ENCODE assay signal across 8 cellular contexts in genomic region chr11:67120456-67120855, GRCh38. TPM values are rescaled to one million over a fixed set of nuclear protein-coding genes. Genes with fewer than 3 reads are reported as not detected.
DNase-seq lines count a peak whose midpoint lies in the region; ATAC-seq and TF ChIP-seq lines count a peak whose summit lies in the region.

No MANE protein-coding gene starts in this region.

- no peak for DNase-seq in CD4-positive, alpha-beta memory T cell
- DNase-seq in endodermal cell (no peak), neuronal stem cell (ENCODE audit: low spot score) (no peak), GM13977 (ENCODE audit: low spot score) (no peak)
- DNase-seq in stimulated activated naive CD4-positive, alpha-beta T cell treated with Interleukin-2 at 50 U/mL for 16 hours (lab: John Stamatoyannopoulos, UW): no peak
- no peak for DNase-seq in activated effector memory CD4-positive, alpha-beta T cell treated with anti-CD3 and anti-CD28 coated beads, Interleukin-2, amount 50 U/mL, for 16 hours

- peak overlapping the region; percentile 94 for H3K9ac ChIP-seq in OCI-LY1 (ENCODE audit: low read length)
- H3K9ac ChIP-seq in endodermal cell (ENCODE audit: extremely low read depth, low read length, poor library complexity, severe bottlenecking): peak overlapping the region; percentile 78
- no peak overlapping the region for H3K9ac ChIP-seq in neuronal stem cell (ENCODE audit: low read depth, low read length, poor library complexity)

- peaks cover 4% of the 10 kb centered on the region for H3K36me3 ChIP-seq in CD4-positive, alpha-beta memory T cell (ENCODE audit: insufficient read depth, low read length)
- H3K36me3 ChIP-seq in OCI-LY1 (ENCODE audit: insufficient read depth, low read length) (peaks cover 16% of the 10 kb centered on the region), endodermal cell (ENCODE audit: control insufficient read depth, insufficient read depth, low read length) (peaks cover 19% of the 10 kb centered on the region), neuronal stem cell (replicated peaks in 1 of 2; ENCODE audit: control insufficient read depth in 2 of 2, insufficient read depth in 2 of 2, low read length in 2 of 2) (peaks cover 2 to 24% of the 10 kb centered on the region in 2 donors)

- TF ChIP-seq CTCF in OCI-LY1 (IDR thresholded peaks at IDR 0.05; ENCODE audit: low read length) (no peak), endodermal cell (conservative IDR thresholded peaks at IDR 0.05) (no peak), GM13977 (IDR thresholded peaks at IDR 0.05; ENCODE audit: extremely low read depth, insufficient read depth, missing control alignments) (no peak)

- H3K27ac ChIP-seq in CD4-positive, alpha-beta memory T cell (ENCODE audit: low read depth, low read length): peak overlapping the region; percentile 63
- H3K27ac ChIP-seq in OCI-LY1 (ENCODE audit: low read depth, low read length, poor library complexity, severe bottlenecking) (peak overlapping the region; percentile 70), endodermal cell (ENCODE audit: low read depth, low read length) (no peak overlapping the region), neuronal stem cell (replicated peaks; ENCODE audit: low read length) (no peak overlapping the region)

- H3K4me1 ChIP-seq in CD4-positive, alpha-beta memory T cell (ENCODE audit: insufficient read depth, low read length): peaks cover 39% of the 10 kb centered on the region
- peaks cover 24% of the 10 kb centered on the region for H3K4me1 ChIP-seq in OCI-LY1 (ENCODE audit: insufficient read depth, low read length, severe bottlenecking)
- peaks cover 5% of the 10 kb centered on the region for H3K4me1 ChIP-seq in endodermal cell (ENCODE audit: control insufficient read depth, insufficient read depth, low read length)
- peaks cover 3 to 11% of the 10 kb centered on the region in 2 donors for H3K4me1 ChIP-seq in neuronal stem cell (ENCODE audit: control insufficient read depth in 2 of 2, insufficient read depth in 1 of 2, low read depth in 1 of 2, low read length in 2 of 2)

- CTCF ChIA-PET in CD4-positive, alpha-beta memory T cell (lab: Charles Lee; ENCODE audit: partially characterized antibody): no interaction called here

- no peaks in the 10 kb centered on the region for H3K9me3 Mint-ChIP-seq in CD4-positive, alpha-beta memory T cell
- no peaks in the 10 kb centered on the region for H3K9me3 Mint-ChIP-seq in endodermal cell

- no peaks in the 10 kb centered on the region for H3K27me3 Mint-ChIP-seq in CD4-positive, alpha-beta memory T cell
- no peaks in the 10 kb centered on the region for H3K27me3 Mint-ChIP-seq in endodermal cell (ENCODE audit: insufficient read depth)

- H2AFZ ChIP-seq in OCI-LY1 (ENCODE audit: low read length) (no peak overlapping the region), neuronal stem cell (ENCODE audit: low read length) (peak overlapping the region; percentile 93)

- no peak overlapping the region for H3K23ac ChIP-seq in neuronal stem cell (ENCODE audit: low read depth, low read length, poor library complexity)

- H3K4me3 ChIP-seq in CD4-positive, alpha-beta memory T cell (ENCODE audit: low read length in 2 of 2): peak overlapping the region; percentile 60 to 97
- H3K4me3 ChIP-seq in OCI-LY1 (ENCODE audit: low read depth, low read length, poor library complexity, severe bottlenecking) (peak overlapping the region; percentile 96), endodermal cell (ENCODE audit: low read length) (peak overlapping the region; percentile 99), neuronal stem cell (ENCODE audit: low read length in 2 of 2) (peak overlapping the region; percentile 86 to 98)

- H3K4me1 Mint-ChIP-seq in CD4-positive, alpha-beta memory T cell: peaks cover 15 to 40% (median 29%) of the 10 kb centered on the region in 4 donors
- H3K4me1 Mint-ChIP-seq in endodermal cell: peaks cover 18% of the 10 kb centered on the region

- no peak overlapping the region for H3K18ac ChIP-seq in neuronal stem cell (ENCODE audit: low read length)

- H4K8ac ChIP-seq in neuronal stem cell (ENCODE audit: low read depth, low read length): no peak overlapping the region

- H3K4me3 Mint-ChIP-seq in CD4-positive, alpha-beta memory T cell: peak overlapping the region; percentile 94 to 99 (median 97)
- H3K4me3 Mint-ChIP-seq in endodermal cell: peak overlapping the region; percentile 99

- H3K27ac Mint-ChIP-seq in CD4-positive, alpha-beta memory T cell: peak overlapping the region; percentile 88 to 98 (median 96)
- H3K27ac Mint-ChIP-seq in endodermal cell: peak overlapping the region; percentile 86

- H2BK5ac ChIP-seq in neuronal stem cell (ENCODE audit: low read length): no peak overlapping the region

- peaks cover 52% of the 10 kb centered on the region for H3K79me2 ChIP-seq in OCI-LY1 (ENCODE audit: insufficient read depth, low read length)

- 0 to 1% methylated on average over 3 to 6 of the region's 12 CpGs for WGBS in endodermal cell (ENCODE audit: insufficient coverage in 1 of 2, insufficient read length in 1 of 2), 2 experiments
- WGBS in neuronal stem cell (ENCODE audit: extremely low coverage in 2 of 2, insufficient read length in 2 of 2, insufficient replicate concordance in 1 of 2), 2 donors: no CpG with 5 or more reads among the region's 12 CpGs

- H3K27me3 ChIP-seq in CD4-positive, alpha-beta memory T cell (ENCODE audit: insufficient read depth, low read length): no peaks in the 10 kb centered on the region
- no peaks in the 10 kb centered on the region; the same call in 1 of the 2 replicates for H3K27me3 ChIP-seq in OCI-LY1 (ENCODE audit: insufficient read depth, low read length)
- no peaks in the 10 kb centered on the region for H3K27me3 ChIP-seq in endodermal cell (ENCODE audit: control insufficient read depth, insufficient read depth, low read length, poor library complexity, severe bottlenecking)
- no peaks in the 10 kb centered on the region for H3K27me3 ChIP-seq in neuronal stem cell (ENCODE audit: control insufficient read depth in 3 of 3, insufficient read depth in 3 of 3, low read depth in 1 of 3, low read length in 3 of 3)

- H3K79me1 ChIP-seq in neuronal stem cell (ENCODE audit: low read depth, low read length): peaks cover 8% of the 10 kb centered on the region

- H3K4ac ChIP-seq in neuronal stem cell (ENCODE audit: low read length): no peak overlapping the region

- no peak for ATAC-seq in HG02852 (IDR thresholded peaks at IDR 0.05; ENCODE audit: unreplicated experiment)

- intact Hi-C loops in CD4-positive, alpha-beta memory T cell (cut with micrococcal nuclease): no loop called here

- POLR2A ChIA-PET in CD4-positive, alpha-beta memory T cell (lab: Charles Lee; ENCODE audit: partially characterized antibody): no interaction called here

- H2BK12ac ChIP-seq in neuronal stem cell (ENCODE audit: low read length): no peak overlapping the region

- H3K9me3 ChIP-seq in CD4-positive, alpha-beta memory T cell (ENCODE audit: control insufficient read depth in 1 of 2, low read length in 2 of 2): no peaks in the 10 kb centered on the region
- H3K9me3 ChIP-seq in OCI-LY1 (ENCODE audit: low read length): no peaks in the 10 kb centered on the region
- H3K9me3 ChIP-seq in endodermal cell (ENCODE audit: control insufficient read depth, low read length): no peaks in the 10 kb centered on the region
- no peaks in the 10 kb centered on the region for H3K9me3 ChIP-seq in neuronal stem cell (replicated peaks in 1 of 2; ENCODE audit: control insufficient read depth in 2 of 2, insufficient read depth in 1 of 2, low read depth in 1 of 2, low read length in 2 of 2)

- H4K91ac ChIP-seq in neuronal stem cell (ENCODE audit: low read depth, low read length, poor library complexity): no peak overlapping the region

- no peak overlapping the region for H3K14ac ChIP-seq in neuronal stem cell (ENCODE audit: low read length)

- in situ Hi-C loops in GM13977 (cut with MboI; ENCODE audit: low pct_unique_long_range_greater_than_20kb, low sequenced_read_pairs, unreplicated experiment): no loop called here

- no peaks in the 10 kb centered on the region; the same call in 1 of the 2 replicates for H4K20me1 ChIP-seq in OCI-LY1 (ENCODE audit: insufficient read depth, low read length)

- H3K36me3 Mint-ChIP-seq in CD4-positive, alpha-beta memory T cell: peaks cover 0 to 28% of the 10 kb centered on the region in 2 donors
- peaks cover 18% of the 10 kb centered on the region for H3K36me3 Mint-ChIP-seq in endodermal cell (ENCODE audit: low read depth)

- H2AK5ac ChIP-seq in neuronal stem cell (ENCODE audit: low read depth, low read length): no peak overlapping the region

- no peaks in the 10 kb centered on the region for H3F3A ChIP-seq in OCI-LY1 (ENCODE audit: insufficient read depth, low read length)

- peak overlapping the region; percentile 91 for H3K4me2 ChIP-seq in OCI-LY1 (ENCODE audit: low read length)
- H3K4me2 ChIP-seq in neuronal stem cell (ENCODE audit: insufficient read depth, low read length, poor library complexity, severe bottlenecking): peak overlapping the region; percentile 63

- no peaks in the 10 kb centered on the region for H3K9me2 ChIP-seq in OCI-LY1 (ENCODE audit: low read depth, low read length)

- no peak overlapping the region for H2BK15ac ChIP-seq in neuronal stem cell (ENCODE audit: low read length)

- H2BK120ac ChIP-seq in neuronal stem cell (ENCODE audit: low read depth, low read length): no peak overlapping the region

RNA-seq across cellular contexts. Expression of gene KDM2A, which starts 1.4 kb away (rescaled TPM):
- total RNA-seq in CD4-positive, alpha-beta memory T cell: 100 to 1,000 TPM; 193 to 200 TPM
- polyA plus RNA-seq in CD4-positive, alpha-beta memory T cell: 10 to 100 TPM; 14.0 to 17.3 TPM
- total RNA-seq in endodermal cell: 10 to 100 TPM; 59.4 to 75.4 TPM
- 36.5 TPM for polyA plus RNA-seq in endodermal cell (2013, experiment 1 of 2)
- polyA plus RNA-seq in endodermal cell (2013, experiment 2 of 2): 34.6 TPM
- polyA plus RNA-seq in neuronal stem cell (2013, experiment 1 of 2): 25.4 TPM
- 26.1 TPM for polyA plus RNA-seq in neuronal stem cell (2013, experiment 2 of 2)

Comparison
In these comparisons a context has a peak if more than half of its experiments do, and no peak if none do; other contexts are left out.
1. H3K27ac ChIP-seq: peak in CD4-positive, alpha-beta memory T cell (single experiment) and OCI-LY1 (single experiment); none in endodermal cell (single experiment) and neuronal stem cell (single experiment).
2. Peak in every context shown above with its lines, with median percentiles within 50 percentile points of each other: H3K4me3 ChIP-seq.